9 cellular contexts compared by ENCODE assay signal in genomic region chr1:210374600-210374953, GRCh38. TPM values are rescaled to one million over a fixed set of nuclear protein-coding genes. Genes with fewer than 3 reads are reported as not detected.
DNase-seq lines count a peak whose midpoint lies in the region; ATAC-seq and TF ChIP-seq lines count a peak whose summit lies in the region.
"Had no signal": no experiment of that assay in that cellular context is flagged by ENCODE, and none has a peak within 500 bp of the region (broad histone marks: within the 10 kb centered on the region; RNA-seq: fewer than 3 reads in every experiment).

No MANE protein-coding gene starts in this region.

- no peak overlapping the region for H3K27ac ChIP-seq in HCT116 (ENCODE audit: low read depth, low read length)
- no peak overlapping the region for H3K27ac ChIP-seq in mesendoderm (ENCODE audit: low read depth, low read length)

- H2AFZ ChIP-seq in HCT116 (ENCODE audit: low read depth, low read length, poor library complexity, severe bottlenecking), result peak overlapping the region; percentile 97

- no peaks in the 10 kb centered on the region for H3K27me3 Mint-ChIP-seq in CD14-positive monocyte (ENCODE audit: low read depth in 3 of 3)
- peaks cover 19% of the 10 kb centered on the region for H3K27me3 Mint-ChIP-seq in activated T-helper 2 cell treated with anti-CD3 and anti-CD28 coated beads, Interferon-gamma antibody, Interleukin-2, Interleukin-4, amounts not matched to agents 10 μg/mL and 5 μg/mL and 100 μg/mL, durations not matched to agents 14 hours and 24 hours and 36 hours (ENCODE audit: low read depth)
- H3K27me3 Mint-ChIP-seq: activated B cell treated with CpG ODN at 0.5 μM for 24 hours had no signal

- H3K4me3 ChIP-seq in HCT116 (replicated peaks in 1 of 2; ENCODE audit: low read depth in 1 of 2, low read length in 2 of 2), result no peak overlapping the region
- H3K4me3 ChIP-seq in mesendoderm (ENCODE audit: low read length), result no peak overlapping the region

- H3K4ac ChIP-seq in mesendoderm (ENCODE audit: low read depth, low read length), result no peak overlapping the region

- TF ChIP-seq RAD21 in HCT116 (IDR thresholded peaks at IDR 0.05; ENCODE audit: low read depth), result no peak

- H4K5ac ChIP-seq in mesendoderm (ENCODE audit: low read length), result no peak overlapping the region

- H2BK15ac ChIP-seq in mesendoderm (replicated peaks; ENCODE audit: low read depth), result no peak overlapping the region

- H3K9ac ChIP-seq in HCT116 (ENCODE audit: low read length), result peak overlapping the region; percentile 45
- no peak overlapping the region for H3K9ac ChIP-seq in mesendoderm (ENCODE audit: low read length)

- H2AK5ac ChIP-seq in mesendoderm (ENCODE audit: low read length), result no peak overlapping the region

- no peaks in the 10 kb centered on the region for H3K9me3 ChIP-seq in HCT116 (ENCODE audit: control insufficient read depth in 1 of 2, insufficient read depth in 1 of 2, low read depth in 1 of 2, low read length in 2 of 2)

- H2BK120ac ChIP-seq in mesendoderm (ENCODE audit: low read depth, low read length), result no peak overlapping the region

- H3K36me3 ChIP-seq in HCT116 (ENCODE audit: control insufficient read depth in 1 of 2, insufficient read depth in 2 of 2, low read length in 2 of 2) (no peaks in the 10 kb centered on the region), mesendoderm (ENCODE audit: control insufficient read depth, insufficient read depth, low read length) (no peaks in the 10 kb centered on the region)

- H3K27ac Mint-ChIP-seq in CD14-positive monocyte, result peak overlapping the region; percentile 72 to 89 (median 79)
- peak overlapping the region; percentile 32 for H3K27ac Mint-ChIP-seq in activated T-helper 2 cell treated with anti-CD3 and anti-CD28 coated beads, Interferon-gamma antibody, Interleukin-2, Interleukin-4, amounts not matched to agents 10 μg/mL and 5 μg/mL and 100 μg/mL, durations not matched to agents 14 hours and 24 hours and 36 hours

- H3K23ac ChIP-seq in mesendoderm (ENCODE audit: low read length), result no peak overlapping the region

- no peaks in the 10 kb centered on the region for H3K9me3 Mint-ChIP-seq in CD14-positive monocyte
- no peaks in the 10 kb centered on the region for H3K9me3 Mint-ChIP-seq in activated T-helper 2 cell treated with anti-CD3 and anti-CD28 coated beads, Interferon-gamma antibody, Interleukin-2, Interleukin-4, amounts not matched to agents 10 μg/mL and 5 μg/mL and 100 μg/mL, durations not matched to agents 14 hours and 24 hours and 36 hours
- H3K9me3 Mint-ChIP-seq: activated B cell treated with CpG ODN at 0.5 μM for 24 hours had no signal

- H3K4me1 Mint-ChIP-seq in CD14-positive monocyte, result peaks cover 25% of the 10 kb centered on the region
- H3K4me1 Mint-ChIP-seq in activated T-helper 2 cell treated with anti-CD3 and anti-CD28 coated beads, Interferon-gamma antibody, Interleukin-2, Interleukin-4, amounts not matched to agents 10 μg/mL and 5 μg/mL and 100 μg/mL, durations not matched to agents 14 hours and 24 hours and 36 hours (ENCODE audit: low read depth), result peaks cover 10% of the 10 kb centered on the region

- no peak overlapping the region for H2BK5ac ChIP-seq in mesendoderm (ENCODE audit: low read length)

- peaks cover 4% of the 10 kb centered on the region; the same call in 1 of the 2 replicates for H4K20me1 ChIP-seq in HCT116 (ENCODE audit: insufficient read depth)

- H3K36me3 Mint-ChIP-seq in CD14-positive monocyte, result no peaks in the 10 kb centered on the region
- H3K36me3 Mint-ChIP-seq in activated T-helper 2 cell treated with anti-CD3 and anti-CD28 coated beads, Interferon-gamma antibody, Interleukin-2, Interleukin-4, amounts not matched to agents 10 μg/mL and 5 μg/mL and 100 μg/mL, durations not matched to agents 14 hours and 24 hours and 36 hours (ENCODE audit: low read depth), result no peaks in the 10 kb centered on the region

- POLR2A ChIA-PET in HCT116 (lab: Charles Lee), result interaction anchor here (0.8 to 2.5 kb wide), 23 partner anchors 9 to 884 kb away, joined by 3 to 35 read pairs (median 4); partner anchors contain the start of genes HHAT and RCOR3

- no peaks in the 10 kb centered on the region for H3K9me2 ChIP-seq in HCT116 (ENCODE audit: insufficient read depth)

- no peaks in the 10 kb centered on the region for H3K79me1 ChIP-seq in mesendoderm (ENCODE audit: low read length)

- H3K79me2 ChIP-seq in HCT116 (ENCODE audit: insufficient read depth, low read length), result no peaks in the 10 kb centered on the region
- H3K79me2 ChIP-seq in mesendoderm (ENCODE audit: control insufficient read depth, insufficient read depth, low read length), result no peaks in the 10 kb centered on the region

- peak overlapping the region in 1 of 2 donors; percentile 61 for H3K4me3 Mint-ChIP-seq in CD14-positive monocyte
- H3K4me3 Mint-ChIP-seq in activated T-helper 2 cell treated with anti-CD3 and anti-CD28 coated beads, Interferon-gamma antibody, Interleukin-2, Interleukin-4, amounts not matched to agents 10 μg/mL and 5 μg/mL and 100 μg/mL, durations not matched to agents 14 hours and 24 hours and 36 hours (ENCODE audit: low read depth), result no peak overlapping the region
- H3K4me3 Mint-ChIP-seq: activated B cell treated with CpG ODN at 0.5 μM for 24 hours had no signal

- CTCF ChIA-PET in HCT116 (lab: Charles Lee), result interaction anchor here (0.6 to 2.3 kb wide), 14 partner anchors 9 to 760 kb away, joined by 3 to 13 read pairs (median 5); partner anchors contain the start of gene KCNH1

- H3K4me2 ChIP-seq in HCT116 (ENCODE audit: low read length), result peak overlapping the region; percentile 18; the same call in 1 of the 2 replicates
- H3K4me2 ChIP-seq in mesendoderm (ENCODE audit: low read length), result no peak overlapping the region

- no peak for TF ChIP-seq POLR2A in HCT116 (IDR thresholded peaks at IDR 0.05; ENCODE audit: borderline replicate concordance, extremely low read depth, insufficient read depth, insufficient read length)

- H3K4me1 ChIP-seq in HCT116 (ENCODE audit: control insufficient read depth in 1 of 2, insufficient read depth in 2 of 2, low read length in 2 of 2), result peaks cover 0 to 33% of the 10 kb centered on the region in 2 experiments; a peak in 3 of 4 replicates
- H3K4me1 ChIP-seq in mesendoderm (ENCODE audit: control insufficient read depth, low read depth, low read length), result peaks cover 4% of the 10 kb centered on the region

- no CpG with 5 or more reads among the region's 4 CpGs for WGBS in mesendoderm (ENCODE audit: extremely low coverage, insufficient coverage, low lambda C conversion rate)

- TF ChIP-seq CTCF in CD14-positive monocyte (IDR thresholded peaks at IDR 0.05), result peak; percentile 51
- TF ChIP-seq CTCF in HCT116 (IDR thresholded peaks at IDR 0.05 in 2 of 3, conservative IDR thresholded peaks at IDR 0.05 in 1 of 3; ENCODE audit: borderline replicate concordance in 1 of 3, insufficient read depth in 1 of 3, low read depth in 2 of 3, low read length in 2 of 3), result no peak

- no peak overlapping the region for H3K56ac ChIP-seq in mesendoderm (ENCODE audit: low read length)

- peak overlapping the region; percentile 86 for H4K8ac ChIP-seq in mesendoderm (ENCODE audit: low read depth, low read length)

- ATAC-seq in HCT116, result no peak
- no peak for ATAC-seq in GM18861 (IDR thresholded peaks at IDR 0.05; ENCODE audit: unreplicated experiment)

- H3K27me3 ChIP-seq in HCT116 (ENCODE audit: insufficient read depth, low read length) (no peaks in the 10 kb centered on the region), mesendoderm (ENCODE audit: insufficient read depth, low read length, poor library complexity) (no peaks in the 10 kb centered on the region)

- RAD21 ChIA-PET in HCT116 (lab: Charles Lee; ENCODE audit: low non-redundant PET in 1 of 2, low total read pairs in 2 of 2, uncharacterized antibody in 2 of 2, unreplicated experiment in 2 of 2), result interaction anchor here in 1 of 2 experiments (1.0 kb wide), 1 partner anchor 19 kb away, joined by 3 read pairs; no protein-coding TSS in a partner anchor

- intact Hi-C loops in CD14-positive monocyte (cut with micrococcal nuclease), result loop anchor here in 1 of 2 donors (10.0 kb wide), 1 partner anchor 1570 kb away; no protein-coding TSS in a partner anchor
- intact Hi-C loops in HCT116 (cut with micrococcal nuclease), result loop anchor here (2.0 kb wide), 1 partner anchor 26 kb away; no protein-coding TSS in a partner anchor
- intact Hi-C loops in activated T-helper 2 cell treated with anti-CD3 and anti-CD28 coated beads, Interferon-gamma antibody, Interleukin-2, Interleukin-4, amounts not matched to agents 10 μg/mL and 5 μg/mL and 100 μg/mL, durations not matched to agents 14 hours and 24 hours and 36 hours (cut with micrococcal nuclease), result loop anchor here (1.0 to 2.0 kb wide), 3 partner anchors 26 to 42 kb away; no protein-coding TSS in a partner anchor

- BruUV-seq in HCT116 (replicated peaks; lab: Mats Ljungman, UMichigan), result no TSS peak

- DNase-seq in CD14-positive monocyte (ENCODE audit: low spot score), result no peak
- DNase-seq in HCT116 (ENCODE audit: low read depth, low spot score), result no peak
- no peak for DNase-seq in activated T-helper 2 cell treated with anti-CD3 and anti-CD28 coated beads, Interferon-gamma antibody, Interleukin-2, Interleukin-4, amounts not matched to agents 10 μg/mL and 5 μg/mL and 100 μg/mL, durations not matched to agents 14 hours and 24 hours and 36 hours (ENCODE audit: low spot score)
- no peak for DNase-seq in mesendoderm
- no peak for DNase-seq in NCI-H2107 treated with DMSO at 0.1 percent for 48 hours (lab: John Stamatoyannopoulos, UW; ENCODE audit: unreplicated experiment)
- DNase-seq in NCI-H146 (lab: John Stamatoyannopoulos, UW), result no peak
- no peak for DNase-seq in stimulated activated CD4-positive, alpha-beta T cell treated with anti-CD3 and anti-CD28 coated beads, Interleukin-2, amount 100 ng/mL, for 48 hours
- DNase-seq: activated B cell treated with CpG ODN at 0.5 μM for 24 hours had no signal

- H3K18ac ChIP-seq in mesendoderm (ENCODE audit: low read length), result no peak overlapping the region

TF ChIP-seq in HCT116, 20 proteins besides CTCF, POLR2A, EP300 and RAD21 (continues in another document):
- TF ChIP-seq CEBPB (IDR thresholded peaks at IDR 0.05; ENCODE audit: low read depth) (no peak), EZH2phosphoT487 (IDR thresholded peaks at IDR 0.05; ENCODE audit: borderline replicate concordance) (no peak)

RNA-seq across cellular contexts. Expression of gene HHAT, which starts 45.9 kb away (rescaled TPM):
- polyA plus RNA-seq in CD14-positive monocyte, result 1 to 10 TPM; 1.1 to 1.5 TPM
- total RNA-seq in HCT116 (2021; ENCODE audit: unreplicated experiment), result 2.7 TPM
- 1.8 and 2.4 TPM in 2 replicates for polyA plus RNA-seq in HCT116 (2012)
- 0.43 and 0.57 TPM in 2 replicates for total RNA-seq in activated T-helper 2 cell treated with anti-CD3 and anti-CD28 coated beads, Interferon-gamma antibody, Interleukin-2, Interleukin-4, amounts not matched to agents 10 μg/mL and 5 μg/mL and 100 μg/mL, durations not matched to agents 14 hours and 24 hours and 36 hours
- polyA plus RNA-seq in mesendoderm (2013, experiment 1 of 2), result 0.67 TPM
- polyA plus RNA-seq in mesendoderm (2013, experiment 2 of 2), result 0.87 TPM
